In the genomic region with DNA sequence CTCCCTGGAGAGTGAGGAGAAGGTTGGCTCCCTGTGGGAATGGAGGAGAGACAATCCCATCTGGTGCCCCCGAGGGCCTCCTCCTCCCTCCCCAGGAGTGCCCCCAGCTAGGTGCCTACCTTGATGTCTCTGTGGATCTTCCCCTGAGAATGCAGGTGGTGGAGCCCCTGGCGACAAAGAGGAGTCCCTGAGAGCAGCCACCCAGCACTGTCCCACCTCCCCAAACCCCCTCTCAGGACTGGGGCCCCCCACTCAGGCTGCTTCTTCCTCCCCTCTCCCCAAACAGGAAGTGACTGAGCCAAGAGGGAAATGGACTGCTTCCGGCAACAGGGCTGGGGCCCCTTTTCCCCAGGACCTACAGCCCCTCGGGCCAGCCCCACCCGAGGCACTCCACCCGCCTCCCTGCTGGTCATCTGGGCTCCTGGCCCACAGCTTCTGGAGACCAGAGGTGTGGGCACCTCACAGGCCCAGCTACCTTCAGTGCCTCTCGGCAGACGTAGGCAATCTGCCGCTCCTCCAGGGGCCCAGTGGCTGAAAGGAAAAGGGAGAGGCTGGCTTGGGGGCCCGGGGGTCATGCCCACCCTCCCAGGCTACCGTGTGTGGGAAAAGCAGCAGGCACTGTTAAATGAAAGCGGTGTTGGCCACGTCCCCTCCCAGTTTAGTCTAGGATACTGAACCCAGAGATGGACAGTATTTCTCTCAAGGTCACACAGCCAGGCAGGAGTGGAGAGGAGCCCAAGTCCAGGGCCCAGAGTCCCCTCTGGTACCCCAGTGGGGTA, we compare ENCODE assay signal across 9 cellular contexts. TPM values are rescaled to one million over a fixed set of nuclear protein-coding genes. Genes with fewer than 3 reads are reported as not detected.
A peak's percentile ranks its signal among the peaks of the same experiment; 100 is the strongest.
DNase-seq lines count a peak whose midpoint lies in the region; ATAC-seq and TF ChIP-seq lines count a peak whose summit lies in the region.
"Had no signal": no experiment of that assay in that cellular context is flagged by ENCODE, and none has a peak within 500 bp of the region (broad histone marks: within the 10 kb centered on the region; RNA-seq: fewer than 3 reads in every experiment).

No MANE protein-coding gene starts in this region.

- H3K4me1 ChIP-seq in upper lobe of left lung, result peaks cover 31 to 60% (median 42%) of the 10 kb centered on the region in 4 donors

- H3K27me3 ChIP-seq in upper lobe of left lung, result no peaks in the 10 kb centered on the region

- TF ChIP-seq EP300 in upper lobe of left lung (IDR thresholded peaks at IDR 0.05), result no peak

- ATAC-seq in activated naive CD8-positive, alpha-beta T cell treated with anti-CD3 and anti-CD28 coated beads, Interleukin-2, amount 10 ng/mL, durations not matched to agents 7 days and 5 days (ENCODE audit: low read depth), result no peak
- ATAC-seq in upper lobe of left lung (ENCODE audit: low FRiP score in 2 of 2) (no peak), HG03442 (IDR thresholded peaks at IDR 0.05; ENCODE audit: unreplicated experiment) (no peak)

- POLR2A ChIA-PET in activated naive CD8-positive, alpha-beta T cell treated with anti-CD3 and anti-CD28 coated beads, Interleukin-2, amount 10 ng/mL, durations not matched to agents 7 days and 5 days (lab: Charles Lee), result interaction anchor here (0.9 to 3.0 kb wide), 11 partner anchors 8 to 321 kb away, joined by 3 to 26 read pairs (median 4); partner anchors contain the start of genes MEN1, MRPL49, RASGRP2 and SAC3D1

- DNase-seq in activated naive CD4-positive, alpha-beta T cell treated with anti-CD3 and anti-CD28 coated beads, Interleukin-2, amount 50 U/mL, for 16 hours, result no peak
- DNase-seq in activated naive CD8-positive, alpha-beta T cell treated with anti-CD3 and anti-CD28 coated beads, Interleukin-2, amount 10 ng/mL, durations not matched to agents 7 days and 5 days, result peak; percentile 37
- DNase-seq in lung microvascular endothelial cell (ENCODE audit: low read depth in 2 of 2), result peak; percentile 62 to 63
- DNase-seq in upper lobe of left lung, result no peak
- no peak for DNase-seq in activated CD8-positive, alpha-beta memory T cell treated with anti-CD3 and anti-CD28 coated beads, Interleukin-2, amount 50 U/mL, for 4 hours
- DNase-seq in stimulated activated CD8-positive, alpha-beta memory T cell treated with anti-CD3 and anti-CD28 coated beads, Interleukin-4, amount 100 ng/mL, for 48 hours, result no peak

- peak overlapping the region; percentile 76 for H3K4me3 Mint-ChIP-seq in activated naive CD4-positive, alpha-beta T cell treated with anti-CD3 and anti-CD28 coated beads, Interleukin-2, amount 50 U/mL, for 24 hours
- H3K4me3 Mint-ChIP-seq in activated naive CD8-positive, alpha-beta T cell treated with anti-CD3 and anti-CD28 coated beads, Interleukin-2, amount 10 ng/mL, durations not matched to agents 7 days and 5 days, result peak overlapping the region; percentile 82

- peaks cover 8% of the 10 kb centered on the region for H3K36me3 Mint-ChIP-seq in activated naive CD4-positive, alpha-beta T cell treated with anti-CD3 and anti-CD28 coated beads, Interleukin-2, amount 50 U/mL, for 24 hours
- peaks cover 8% of the 10 kb centered on the region for H3K36me3 Mint-ChIP-seq in activated naive CD8-positive, alpha-beta T cell treated with anti-CD3 and anti-CD28 coated beads, Interleukin-2, amount 10 ng/mL, durations not matched to agents 7 days and 5 days

- no peaks in the 10 kb centered on the region for H3K27me3 Mint-ChIP-seq in activated naive CD4-positive, alpha-beta T cell treated with anti-CD3 and anti-CD28 coated beads, Interleukin-2, amount 50 U/mL, for 24 hours
- no peaks in the 10 kb centered on the region for H3K27me3 Mint-ChIP-seq in activated naive CD8-positive, alpha-beta T cell treated with anti-CD3 and anti-CD28 coated beads, Interleukin-2, amount 10 ng/mL, durations not matched to agents 7 days and 5 days

- H3K27ac ChIP-seq in upper lobe of left lung, result peak overlapping the region; percentile 69 to 91 (median 84)

- no peaks in the 10 kb centered on the region for H3K9me3 ChIP-seq in upper lobe of left lung

- peaks cover 30% of the 10 kb centered on the region for H3K4me1 Mint-ChIP-seq in activated naive CD4-positive, alpha-beta T cell treated with anti-CD3 and anti-CD28 coated beads, Interleukin-2, amount 50 U/mL, for 24 hours
- peaks cover 22% of the 10 kb centered on the region for H3K4me1 Mint-ChIP-seq in activated naive CD8-positive, alpha-beta T cell treated with anti-CD3 and anti-CD28 coated beads, Interleukin-2, amount 10 ng/mL, durations not matched to agents 7 days and 5 days

- TF ChIP-seq POLR2A in upper lobe of left lung (IDR thresholded peaks at IDR 0.05), result no peak

- peak overlapping the region; percentile 4 to 89 (median 77) for H3K4me3 ChIP-seq in upper lobe of left lung

- 37 to 58% methylated on average over 4 to 12 of the region's 13 CpGs for WGBS in upper lobe of left lung, 2 donors

- H3K27ac Mint-ChIP-seq in activated naive CD4-positive, alpha-beta T cell treated with anti-CD3 and anti-CD28 coated beads, Interleukin-2, amount 50 U/mL, for 24 hours, result peak overlapping the region; percentile 35
- H3K27ac Mint-ChIP-seq in activated naive CD8-positive, alpha-beta T cell treated with anti-CD3 and anti-CD28 coated beads, Interleukin-2, amount 10 ng/mL, durations not matched to agents 7 days and 5 days, result peak overlapping the region; percentile 82

- peaks cover 0 to 47% (median 16%) of the 10 kb centered on the region in 4 donors for H3K36me3 ChIP-seq in upper lobe of left lung

- TF ChIP-seq CTCF in upper lobe of left lung (IDR thresholded peaks at IDR 0.05), result no peak

- H3K9me3 Mint-ChIP-seq in activated naive CD4-positive, alpha-beta T cell treated with anti-CD3 and anti-CD28 coated beads, Interleukin-2, amount 50 U/mL, for 24 hours, result no peaks in the 10 kb centered on the region
- H3K9me3 Mint-ChIP-seq in activated naive CD8-positive, alpha-beta T cell treated with anti-CD3 and anti-CD28 coated beads, Interleukin-2, amount 10 ng/mL, durations not matched to agents 7 days and 5 days, result no peaks in the 10 kb centered on the region

RNA-seq across cellular contexts. Expression of gene MAP4K2, which starts 1.2 kb away (rescaled TPM):
- 10 to 100 TPM; 92.0 to 96.2 TPM for total RNA-seq in activated naive CD8-positive, alpha-beta T cell treated with anti-CD3 and anti-CD28 coated beads, Interleukin-2, amount 10 ng/mL, durations not matched to agents 7 days and 5 days
- total RNA-seq in lung microvascular endothelial cell (34.9 and 51.0 TPM in 2 replicates), upper lobe of left lung (10 to 100 TPM; 19.0 to 84.7 (median 29.2) TPM)

RNA-seq across cellular contexts. Expression of gene MEN1, which starts 8.6 kb away (rescaled TPM):
- 10 to 100 TPM; 37.4 to 39.0 TPM for total RNA-seq in activated naive CD8-positive, alpha-beta T cell treated with anti-CD3 and anti-CD28 coated beads, Interleukin-2, amount 10 ng/mL, durations not matched to agents 7 days and 5 days
- total RNA-seq in lung microvascular endothelial cell (10.5 and 12.5 TPM in 2 replicates), upper lobe of left lung (10 to 100 TPM; 15.4 to 47.1 (median 24.4) TPM)

RNA-seq across cellular contexts. Expression of gene SF1, which starts 23.4 kb away (rescaled TPM):
- 100 to 1,000 TPM; 519 to 524 TPM for total RNA-seq in activated naive CD8-positive, alpha-beta T cell treated with anti-CD3 and anti-CD28 coated beads, Interleukin-2, amount 10 ng/mL, durations not matched to agents 7 days and 5 days
- 43.6 and 63.7 TPM in 2 replicates for total RNA-seq in lung microvascular endothelial cell
- 100 to 1,000 TPM; 231 to 625 (median 265) TPM for total RNA-seq in upper lobe of left lung

RNA-seq across cellular contexts. Expression of gene PYGM, which starts 42.0 kb away (rescaled TPM):
- total RNA-seq in activated naive CD8-positive, alpha-beta T cell treated with anti-CD3 and anti-CD28 coated beads, Interleukin-2, amount 10 ng/mL, durations not matched to agents 7 days and 5 days, result 1 to 10 TPM; 3.8 to 7.2 TPM
- total RNA-seq in lung microvascular endothelial cell, result under 0.01 and 0.20 TPM in 2 replicates
- 1 to 10 TPM; 1.0 to 3.7 (median 1.5) TPM for total RNA-seq in upper lobe of left lung
- total RNA-seq: Daoy had no signal

RNA-seq across cellular contexts. Expression of gene CDC42BPG, which starts 42.7 kb away (rescaled TPM):
- 1 to 10 TPM; 3.4 to 3.5 TPM for total RNA-seq in activated naive CD8-positive, alpha-beta T cell treated with anti-CD3 and anti-CD28 coated beads, Interleukin-2, amount 10 ng/mL, durations not matched to agents 7 days and 5 days
- total RNA-seq in lung microvascular endothelial cell (0.22 and 0.79 TPM in 2 replicates), upper lobe of left lung (10 to 100 TPM; 21.6 to 62.4 (median 26.0) TPM)

Comparison
In these comparisons a context has a peak if more than half of its experiments do, and no peak if none do; other contexts are left out.
1. DNase-seq: peak in activated naive CD8-positive, alpha-beta T cell treated with anti-CD3 and anti-CD28 coated beads, Interleukin-2, amount 10 ng/mL, durations not matched to agents 7 days and 5 days (single experiment) and lung microvascular endothelial cell (2 of 2); none in activated naive CD4-positive, alpha-beta T cell treated with anti-CD3 and anti-CD28 coated beads, Interleukin-2, amount 50 U/mL, for 16 hours (single experiment), upper lobe of left lung (0 of 2), activated CD8-positive, alpha-beta memory T cell treated with anti-CD3 and anti-CD28 coated beads, Interleukin-2, amount 50 U/mL, for 4 hours (single experiment) and stimulated activated CD8-positive, alpha-beta memory T cell treated with anti-CD3 and anti-CD28 coated beads, Interleukin-4, amount 100 ng/mL, for 48 hours (single experiment).